Comparison of ENCODE assay signal across 15 cellular contexts in the genomic region with DNA sequence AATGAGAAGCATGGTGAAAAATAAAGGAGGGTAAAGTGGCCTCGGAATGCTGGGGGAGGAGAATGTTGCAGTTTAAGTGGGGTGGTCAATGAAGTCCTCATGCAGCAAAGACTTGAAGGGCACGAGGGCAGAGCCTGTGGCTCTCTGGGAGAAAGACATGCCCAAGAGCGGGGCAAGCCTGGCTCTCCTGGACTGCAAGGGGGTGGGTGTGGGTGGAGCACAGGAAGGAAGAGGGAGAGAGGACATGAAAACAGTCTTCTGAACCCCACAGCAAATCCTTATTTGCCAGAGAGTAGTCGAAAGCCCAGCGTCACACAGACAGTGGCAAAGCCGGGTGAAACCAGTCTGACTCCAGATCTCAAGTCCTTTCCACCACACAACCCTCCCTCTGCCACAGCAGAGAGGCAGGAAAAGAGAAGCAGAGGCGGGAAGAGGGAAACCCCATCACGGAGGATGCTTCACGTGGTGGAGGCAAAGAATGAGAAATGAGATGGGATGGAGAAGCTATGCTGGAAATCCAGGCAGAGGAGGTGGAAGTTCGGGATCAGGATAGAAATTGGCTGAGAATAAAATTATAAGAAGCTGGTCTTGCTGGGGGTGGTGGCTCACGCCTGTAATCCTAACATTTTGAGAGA.
"Had no signal": no experiment of that assay in that cellular context is flagged by ENCODE, and none has a peak within 500 bp of the region (broad histone marks: within the 10 kb centered on the region; RNA-seq: fewer than 3 reads in every experiment).

No MANE protein-coding gene starts in this region.

- H3K4me3 ChIP-seq: coronary artery, psoas muscle, spleen, uterus had no signal

- H3K36me3 ChIP-seq: uterus had no signal

- H3K4me1 ChIP-seq: foreskin keratinocyte, psoas muscle, uterus had no signal

- H3K27ac ChIP-seq: coronary artery, foreskin keratinocyte, psoas muscle, spleen, uterus had no signal

- DNase-seq: activated CD4-positive, alpha-beta memory T cell treated with anti-CD3 and anti-CD28 coated beads, Interleukin-2, amount 10 ng/mL, durations not matched to agents 7 days and 5 days; activated CD4-positive, alpha-beta T cell treated with anti-CD3 and anti-CD28 coated beads for 4 hours; activated effector memory CD4-positive, alpha-beta T cell treated with Interleukin-2 at 50 U/mL for 16 hours; activated naive CD4-positive, alpha-beta T cell treated with anti-CD3 and anti-CD28 coated beads, Interleukin-2, amount 50 U/mL, for 16 hours; activated T-cell treated with anti-CD3 and anti-CD28 coated beads, Interleukin-2, amount 50 U/mL, for 4 hours; central memory CD4-positive, alpha-beta T cell; effector CD4-positive, alpha-beta T cell; foreskin keratinocyte; glutamatergic neuron; psoas muscle; spleen; stimulated activated CD4-positive, alpha-beta T cell treated with anti-CD3 and anti-CD28 coated beads, Interleukin-1b, Interleukin-23, amount 100 ng/mL, for 48 hours; uterus had no signal

- H3K27me3 ChIP-seq: foreskin keratinocyte, spleen, uterus had no signal

- ATAC-seq: activated T-cell treated with anti-CD3 and anti-CD28 coated beads, Interleukin-2, amount 50 U/mL, for 4 hours; foreskin keratinocyte; psoas muscle; sciatic nerve had no signal

- H3K9me3 ChIP-seq: psoas muscle, spleen, uterus had no signal
